Comparison of ENCODE assay signal across 9 cellular contexts in genomic region chr7:111741811-111742240, GRCh38.
DNase-seq lines count a peak whose midpoint lies in the region; ATAC-seq and TF ChIP-seq lines count a peak whose summit lies in the region.
"Had no signal": no experiment of that assay in that cellular context is flagged by ENCODE, and none has a peak within 500 bp of the region (broad histone marks: within the 10 kb centered on the region; RNA-seq: fewer than 3 reads in every experiment).

No MANE protein-coding gene starts in this region.

- no peaks in the 10 kb centered on the region for H3K27me3 ChIP-seq in gastrocnemius medialis
- H3K27me3 ChIP-seq: BLaER1 had no signal

- no peaks in the 10 kb centered on the region for H3K9me3 Mint-ChIP-seq in activated naive CD8-positive, alpha-beta T cell treated with anti-CD3 and anti-CD28 coated beads, Interleukin-2, amount 50 U/mL, for 24 hours

- ATAC-seq in GM21447 (IDR thresholded peaks at IDR 0.05; ENCODE audit: unreplicated experiment) (peak; percentile 96), HG03575 (IDR thresholded peaks at IDR 0.05; ENCODE audit: extremely low read depth, insufficient number of reproducible peaks, low FRiP score, unreplicated experiment) (peak; percentile 77), left cardiac atrium (peak; percentile 61 to 68), gastrocnemius medialis (peak; percentile 60 to 66)
- no peak for ATAC-seq in activated naive CD8-positive, alpha-beta T cell treated with anti-CD3 and anti-CD28 coated beads, Interleukin-2, amount 50 U/mL, for 24 hours

- no peaks in the 10 kb centered on the region for H3K9me3 ChIP-seq in gastrocnemius medialis
- H3K9me3 ChIP-seq: BLaER1 had no signal

- no peaks in the 10 kb centered on the region for H3K36me3 Mint-ChIP-seq in activated naive CD8-positive, alpha-beta T cell treated with anti-CD3 and anti-CD28 coated beads, Interleukin-2, amount 50 U/mL, for 24 hours (ENCODE audit: low read depth)

- H3K4me3 ChIP-seq in gastrocnemius medialis = no peak overlapping the region
- H3K4me3 ChIP-seq: BLaER1 had no signal

- H3K27me3 Mint-ChIP-seq in activated naive CD8-positive, alpha-beta T cell treated with anti-CD3 and anti-CD28 coated beads, Interleukin-2, amount 50 U/mL, for 24 hours = peaks cover 6% of the 10 kb centered on the region

- peak; percentile 56 for DNase-seq in NCI-H510A treated with DMSO at 0.1 percent for 48 hours (lab: John Stamatoyannopoulos, UW)
- no peak for DNase-seq in NCI-H510A (lab: John Stamatoyannopoulos, UW)
- peak; percentile 51 for DNase-seq in NCI-H774 (lab: John Stamatoyannopoulos, UW)
- peak; percentile 21 for DNase-seq in activated naive CD8-positive, alpha-beta T cell treated with anti-CD3 and anti-CD28 coated beads, Interleukin-2, amount 50 U/mL, for 24 hours
- peak; percentile 34 for DNase-seq in left cardiac atrium
- no peak for DNase-seq in gastrocnemius medialis

- no peaks in the 10 kb centered on the region for H3K4me1 ChIP-seq in gastrocnemius medialis

- in situ Hi-C loops in gastrocnemius medialis (cut with MboI; ENCODE audit: low sequenced_read_pairs in 4 of 4) = loop anchor here in 2 of 4 donors (10.0 to 25.0 kb wide), 2 partner anchors 655 to 753 kb away; partner anchors contain the start of gene LRRN3 (in 1 of the 2)

- TF ChIP-seq POLR2A in gastrocnemius medialis (IDR thresholded peaks at IDR 0.05) = no peak

- no peak overlapping the region for H3K27ac ChIP-seq in gastrocnemius medialis
- H3K27ac ChIP-seq: BLaER1 had no signal

- H3K4me3 Mint-ChIP-seq in activated naive CD8-positive, alpha-beta T cell treated with anti-CD3 and anti-CD28 coated beads, Interleukin-2, amount 50 U/mL, for 24 hours = no peak overlapping the region

- intact Hi-C loops in left cardiac atrium (cut with DNase I) = no loop called here
- intact Hi-C loops in gastrocnemius medialis (cut with DNase I; ENCODE audit: low total_unique reads) = loop anchor here (5.0 kb wide), 1 partner anchor 755 kb away; no protein-coding TSS in a partner anchor

- no peaks in the 10 kb centered on the region for H3K4me1 Mint-ChIP-seq in activated naive CD8-positive, alpha-beta T cell treated with anti-CD3 and anti-CD28 coated beads, Interleukin-2, amount 50 U/mL, for 24 hours

- no peak overlapping the region for H3K27ac Mint-ChIP-seq in activated naive CD8-positive, alpha-beta T cell treated with anti-CD3 and anti-CD28 coated beads, Interleukin-2, amount 50 U/mL, for 24 hours

- TF ChIP-seq CTCF in gastrocnemius medialis (IDR thresholded peaks at IDR 0.05 in 4 of 5, conservative IDR thresholded peaks at IDR 0.05 in 1 of 5) = peak in 4 of 5 experiments; percentile 37 to 56 (median 52)

- H3K36me3 ChIP-seq in gastrocnemius medialis = peaks cover 0 to 16% of the 10 kb centered on the region in 2 donors
- H3K36me3 ChIP-seq: BLaER1 had no signal

Comparison
In these comparisons a context has a peak if more than half of its experiments do, and no peak if none do; other contexts are left out.
1. DNase-seq: peak in NCI-H510A treated with DMSO at 0.1 percent for 48 hours (single experiment), NCI-H774 (single experiment), activated naive CD8-positive, alpha-beta T cell treated with anti-CD3 and anti-CD28 coated beads, Interleukin-2, amount 50 U/mL, for 24 hours (single experiment) and left cardiac atrium (single experiment); none in NCI-H510A (single experiment) and gastrocnemius medialis (0 of 2).